8 cellular contexts compared by ENCODE assay signal in the genomic region with DNA sequence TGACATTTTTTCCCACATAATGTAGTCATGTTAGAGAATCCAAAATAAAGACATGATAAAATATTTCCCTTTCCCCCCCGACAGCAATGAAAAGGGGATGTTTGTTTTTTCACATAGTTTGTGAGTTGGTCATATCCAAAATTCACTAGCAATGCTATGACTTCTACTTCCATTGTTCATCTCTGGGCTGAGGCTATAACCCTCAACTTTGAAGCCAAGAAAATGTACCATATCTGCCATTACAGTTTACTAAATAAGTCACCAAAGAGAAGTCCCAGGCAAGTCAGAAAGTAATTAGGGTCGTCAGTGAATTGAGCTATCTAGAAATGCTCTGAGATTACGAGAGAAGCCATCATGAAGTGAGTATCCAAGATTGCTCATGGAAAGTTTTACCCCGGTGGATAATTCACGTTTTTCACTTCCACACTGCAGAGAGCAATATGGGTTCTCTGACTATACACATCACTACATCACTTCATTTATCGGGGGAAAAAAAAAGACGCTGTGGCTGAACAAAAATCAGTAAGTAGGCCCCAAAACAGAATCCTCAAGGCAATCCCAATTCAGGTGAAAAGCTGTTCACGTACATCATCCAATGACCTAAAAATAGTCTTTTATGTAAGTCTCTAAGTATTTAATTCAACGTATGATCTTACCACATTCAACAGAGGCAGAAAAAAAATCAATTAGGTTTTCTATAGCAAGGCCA. TPM values are rescaled to one million over a fixed set of nuclear protein-coding genes. Genes with fewer than 3 reads are reported as not detected.
DNase-seq lines count a peak whose midpoint lies in the region; FAIRE-seq and TF ChIP-seq lines count a peak whose summit lies in the region.

No MANE protein-coding gene starts in this region.

- no peaks in the 10 kb centered on the region for H3K27me3 ChIP-seq in rectal smooth muscle tissue (ENCODE audit: control insufficient read depth, insufficient read depth, low read length)

- TF ChIP-seq CTCF in GM13976 (IDR thresholded peaks at IDR 0.05; ENCODE audit: borderline replicate concordance, control extremely low read depth, extremely low read depth, insufficient read depth, missing control alignments): no peak

- H3K36me3 ChIP-seq in rectal smooth muscle tissue (ENCODE audit: control insufficient read depth, insufficient read depth, low read length): no peaks in the 10 kb centered on the region

- H3K27ac ChIP-seq in rectal smooth muscle tissue (ENCODE audit: low read depth, low read length): peak overlapping the region; percentile 87

- in situ Hi-C loops in GM13976 (cut with MboI; ENCODE audit: low sequenced_read_pairs, unreplicated experiment): no loop called here

- peak overlapping the region; percentile 95 for H3K4me3 ChIP-seq in rectal smooth muscle tissue (ENCODE audit: low read length)

- FAIRE-seq in GM12892 (lab: Jason Lieb, UNC): no peak

- no peak for TF ChIP-seq POLR2A in GM12892 (IDR thresholded peaks at IDR 0.05; ENCODE audit: low read depth, low read length)

- DNase-seq in GM03348 (ENCODE audit: low spot score): peak; percentile 44
- DNase-seq in RPMI7951 (ENCODE audit: low read depth): peak; percentile 21
- peak; percentile 55 for DNase-seq in fibroblast of peridontal ligament (ENCODE audit: extremely low read depth)
- DNase-seq in NCI-H524 (lab: John Stamatoyannopoulos, UW): no peak
- no peak for DNase-seq in GM13976 (ENCODE audit: low spot score)
- no peak for DNase-seq in stimulated activated naive CD4-positive, alpha-beta T cell (lab: John Stamatoyannopoulos, UW)
- no peak for DNase-seq in GM12892 (ENCODE audit: insufficient read length)

- peaks cover 17% of the 10 kb centered on the region for H3K4me1 ChIP-seq in rectal smooth muscle tissue (ENCODE audit: control insufficient read depth, insufficient read depth, low read length)

- peak overlapping the region; percentile 80 for H3K9ac ChIP-seq in rectal smooth muscle tissue (ENCODE audit: low read length)

RNA-seq across cellular contexts. Expression of gene PEAK1, which starts 1.4 kb away (rescaled TPM):
- 13.5 and 21.4 TPM in 2 replicates for total RNA-seq in RPMI7951 (2014; rRNA removed; shearing (Covaris generic))
- 8.4 TPM for polyA plus RNA-seq in GM12892 (2012; ENCODE audit: missing spikeins)

RNA-seq across cellular contexts. Expression of gene HMG20A, which starts 2.2 kb away (rescaled TPM):
- 28.4 and 37.8 TPM in 2 replicates for total RNA-seq in RPMI7951 (2014; rRNA removed; shearing (Covaris generic))
- 46.5 TPM for polyA plus RNA-seq in GM12892 (2012; ENCODE audit: missing spikeins)

Comparison
In these comparisons a context has a peak if more than half of its experiments do, and no peak if none do; other contexts are left out.
1. DNase-seq: peak in GM03348 (single experiment), RPMI7951 (single experiment) and fibroblast of peridontal ligament (single experiment); none in NCI-H524 (0 of 2), GM13976 (single experiment), stimulated activated naive CD4-positive, alpha-beta T cell (0 of 6) and GM12892 (single experiment).